In genomic region chr2:227615181-227615580, GRCh38 we compare ENCODE assay signal across 25 cellular contexts. TPM values are rescaled to one million over a fixed set of nuclear protein-coding genes. Genes with fewer than 3 reads are reported as not detected.
DNase-seq lines count a peak whose midpoint lies in the region; TF ChIP-seq lines count a peak whose summit lies in the region.
"Had no signal": no experiment of that assay in that cellular context is flagged by ENCODE, and none has a peak within 500 bp of the region (broad histone marks: within the 10 kb centered on the region; RNA-seq: fewer than 3 reads in every experiment).

No MANE protein-coding gene starts in this region.

- no peak for TF ChIP-seq POLR2A in esophagus muscularis mucosa (IDR thresholded peaks at IDR 0.05; ENCODE audit: low read depth)

- in situ Hi-C loops in GM13977 (cut with MboI; ENCODE audit: low pct_unique_long_range_greater_than_20kb, low sequenced_read_pairs, unreplicated experiment): no loop called here

- no peaks in the 10 kb centered on the region for H3K9me3 ChIP-seq in esophagus muscularis mucosa
- H3K9me3 ChIP-seq: BE2C, BLaER1 had no signal

- 92% methylated on average over 4 of the region's 4 CpGs for WGBS in esophagus muscularis mucosa

- TF ChIP-seq CTCF in GM10266 (IDR thresholded peaks at IDR 0.05; ENCODE audit: control insufficient read depth, insufficient read depth, low read depth, missing control alignments) (no peak), GM13977 (IDR thresholded peaks at IDR 0.05; ENCODE audit: extremely low read depth, insufficient read depth, missing control alignments) (no peak), esophagus muscularis mucosa (IDR thresholded peaks at IDR 0.05) (no peak)

- intact Hi-C loops in esophagus muscularis mucosa (cut with DNase I): no loop called here

- TF ChIP-seq EP300 in esophagus muscularis mucosa (IDR thresholded peaks at IDR 0.05): no peak

- peaks cover 0 to 3% (median 0%) of the 10 kb centered on the region in 4 donors for H3K4me1 ChIP-seq in esophagus muscularis mucosa
- H3K4me1 ChIP-seq: BE2C had no signal

- H3K27me3 ChIP-seq in esophagus muscularis mucosa: peaks cover 0 to 9% (median 0%) of the 10 kb centered on the region in 4 donors
- H3K27me3 ChIP-seq: BE2C, BLaER1 had no signal

- H3K4me3 ChIP-seq in esophagus muscularis mucosa: no peak overlapping the region
- H3K4me3 ChIP-seq: BLaER1 had no signal

- no peak overlapping the region for H3K27ac ChIP-seq in esophagus muscularis mucosa (replicated peaks in 1 of 4)
- H3K27ac ChIP-seq: BLaER1 had no signal

- H3K36me3 ChIP-seq in esophagus muscularis mucosa: no peaks in the 10 kb centered on the region
- H3K36me3 ChIP-seq: BE2C, BLaER1 had no signal

- DNase-seq in GM10266 (ENCODE audit: extremely low spot score): peak; percentile 21
- peak; percentile 20 for DNase-seq in GM13977 (ENCODE audit: low spot score)
- peak; percentile 60 for DNase-seq in esophagus muscularis mucosa (ENCODE audit: extremely low spot score)
- DNase-seq in NCI-H510A treated with DMSO at 0.1 percent for 48 hours (lab: John Stamatoyannopoulos, UW): no peak
- DNase-seq in stimulated activated naive CD4-positive, alpha-beta T cell (lab: John Stamatoyannopoulos, UW): no peak
- DNase-seq in SIG-M5 treated with dmso at 0.1 percent for 504 hours (lab: John Stamatoyannopoulos, UW; ENCODE audit: unreplicated experiment): no peak
- DNase-seq: 8988T; ACHN; BE2C; C1 segment of cervical spinal cord; CD4-positive, alpha-beta memory T cell; CD4-positive, CD25-positive, alpha-beta regulatory T cell; CD8-positive, alpha-beta memory T cell; COR-L47; DMS 273 treated with DMSO at 0.1 percent for 48 hours; DMS153; DMS53; DMS79; DND-41; EL; GDM1 had no signal

RNA-seq across cellular contexts. Expression of gene SCYGR3, which starts 0.5 kb away (rescaled TPM):
- not detected for total RNA-seq in esophagus muscularis mucosa
- total RNA-seq: A673; CD4-positive, alpha-beta memory T cell; CD4-positive, CD25-positive, alpha-beta regulatory T cell; CD8-positive, alpha-beta memory T cell; Daoy; G401 had no signal

RNA-seq across cellular contexts. Expression of gene SCYGR4, which starts 2.1 kb away (rescaled TPM):
- not detected for total RNA-seq in esophagus muscularis mucosa
- total RNA-seq: A673; CD4-positive, alpha-beta memory T cell; CD4-positive, CD25-positive, alpha-beta regulatory T cell; CD8-positive, alpha-beta memory T cell; Daoy; G401 had no signal

RNA-seq across cellular contexts. Expression of gene SCYGR2, which starts 16.5 kb away (rescaled TPM):
- total RNA-seq in esophagus muscularis mucosa: not detected
- total RNA-seq: A673; CD4-positive, alpha-beta memory T cell; CD4-positive, CD25-positive, alpha-beta regulatory T cell; CD8-positive, alpha-beta memory T cell; Daoy; G401 had no signal

RNA-seq across cellular contexts. Expression of gene SCYGR5, which starts 51.4 kb away (rescaled TPM):
- not detected for total RNA-seq in esophagus muscularis mucosa
- total RNA-seq: A673; CD4-positive, alpha-beta memory T cell; CD4-positive, CD25-positive, alpha-beta regulatory T cell; CD8-positive, alpha-beta memory T cell; Daoy; G401 had no signal

Comparison
In these comparisons a context has a peak if more than half of its experiments do, and no peak if none do; other contexts are left out.
1. DNase-seq: peak in GM10266 (single experiment), GM13977 (single experiment) and esophagus muscularis mucosa (single experiment); none in NCI-H510A treated with DMSO at 0.1 percent for 48 hours (single experiment), stimulated activated naive CD4-positive, alpha-beta T cell (0 of 6) and SIG-M5 treated with dmso at 0.1 percent for 504 hours (single experiment).